ENCODE assay signal across 1 cellular context in the genomic region with DNA sequence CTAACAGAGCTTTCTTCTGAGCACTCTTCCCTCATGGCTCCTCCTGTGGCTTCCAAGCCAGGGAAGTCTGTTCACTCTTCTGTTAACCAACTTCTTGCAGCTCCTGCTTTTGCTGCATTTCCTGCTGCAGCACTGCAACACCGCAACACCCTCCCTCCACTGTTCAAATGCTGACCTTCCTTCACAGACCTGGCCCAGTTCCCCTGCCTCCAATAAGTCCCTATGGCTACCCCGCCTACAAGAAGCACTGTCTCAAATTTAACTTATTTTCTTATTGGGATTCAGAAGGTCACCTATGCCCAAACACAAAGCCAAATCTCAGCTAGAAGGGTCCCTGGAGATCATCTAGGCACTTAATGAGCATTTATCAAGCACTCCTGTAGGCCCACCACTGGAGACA.
TF ChIP-seq lines count a peak whose summit lies in the region.

No MANE protein-coding gene starts in this region.

TF ChIP-seq in GM12878, 131 proteins besides CTCF, POLR2A, EP300 and RAD21:
- no peak for TF ChIP-seq NR2F1 (conservative IDR thresholded peaks at IDR 0.05)
- TF ChIP-seq POLR2AphosphoS5 (IDR thresholded peaks at IDR 0.05; ENCODE audit: low read length): peak; percentile 19; the same call in 1 of the 2 replicates
TF ChIP-seq in GM12878: peak in this region for 1.
